9 cellular contexts compared by ENCODE assay signal in genomic region chr21:45543371-45543709, GRCh38. TPM values are rescaled to one million over a fixed set of nuclear protein-coding genes. Genes with fewer than 3 reads are reported as not detected.
DNase-seq lines count a peak whose midpoint lies in the region; ATAC-seq lines count a peak whose summit lies in the region.
"Had no signal": no experiment of that assay in that cellular context is flagged by ENCODE, and none has a peak within 500 bp of the region (broad histone marks: within the 10 kb centered on the region; RNA-seq: fewer than 3 reads in every experiment).

No MANE protein-coding gene starts in this region.

- ATAC-seq in activated T-helper 17 cell treated with anti-CD3 and anti-CD28 coated beads, Interleukin-2, amount 50 U/mL, for 72 hours (replicated peaks) = no peak
- ATAC-seq in left lobe of liver (no peak), HG03432 (IDR thresholded peaks at IDR 0.05; ENCODE audit: unreplicated experiment) (no peak)

- no peaks in the 10 kb centered on the region for H3K4me1 Mint-ChIP-seq in activated T-helper 17 cell treated with anti-CD3 and anti-CD28 coated beads, Interleukin-2, amount 50 U/mL, for 72 hours

- peak; percentile 66 for DNase-seq in activated CD8-positive, alpha-beta memory T cell treated with anti-CD3 and anti-CD28 coated beads for 24 hours
- DNase-seq in activated CD8-positive, alpha-beta memory T cell treated with anti-CD3 and anti-CD28 coated beads, Interleukin-2, amount 50 U/mL, for 4 hours = no peak
- DNase-seq in left lobe of liver (ENCODE audit: low spot score) (peak; percentile 46), substantia nigra (lab: John Stamatoyannopoulos, UW) (peak in 12 of 49 donors; percentile 23 to 65 (median 36)), NCI-H1930 (lab: John Stamatoyannopoulos, UW) (no peak), dermis blood vessel endothelial cell (no peak)
- DNase-seq: SW 1271 had no signal

- H3K4me3 Mint-ChIP-seq in activated T-helper 17 cell treated with anti-CD3 and anti-CD28 coated beads, Interleukin-2, amount 50 U/mL, for 72 hours = peak overlapping the region; percentile 27

- peak overlapping the region; percentile 31 for H3K27ac ChIP-seq in substantia nigra (ENCODE audit: low read depth, low read length, poor library complexity, severe bottlenecking)

- no peaks in the 10 kb centered on the region for H3K27me3 Mint-ChIP-seq in activated T-helper 17 cell treated with anti-CD3 and anti-CD28 coated beads, Interleukin-2, amount 50 U/mL, for 72 hours

- no peaks in the 10 kb centered on the region for H3K9me3 Mint-ChIP-seq in activated T-helper 17 cell treated with anti-CD3 and anti-CD28 coated beads, Interleukin-2, amount 50 U/mL, for 72 hours

- peaks cover 8% of the 10 kb centered on the region for H3K36me3 Mint-ChIP-seq in activated T-helper 17 cell treated with anti-CD3 and anti-CD28 coated beads, Interleukin-2, amount 50 U/mL, for 72 hours (ENCODE audit: low read depth)

- H3K27ac Mint-ChIP-seq in activated T-helper 17 cell treated with anti-CD3 and anti-CD28 coated beads, Interleukin-2, amount 50 U/mL, for 72 hours = peak overlapping the region; percentile 20

RNA-seq across cellular contexts. Expression of gene SLC19A1, which starts 1.1 kb away (rescaled TPM):
- total RNA-seq in activated T-helper 17 cell treated with anti-CD3 and anti-CD28 coated beads, Interleukin-2, amount 50 U/mL, for 72 hours = 10 to 100 TPM; 41.4 to 82.2 TPM
- 13.7 TPM for total RNA-seq in left lobe of liver
- 5.8 and 13.5 TPM in 2 replicates for total RNA-seq in dermis blood vessel endothelial cell

Comparison
In these comparisons a context has a peak if more than half of its experiments do, and no peak if none do; other contexts are left out.
1. DNase-seq: peak in activated CD8-positive, alpha-beta memory T cell treated with anti-CD3 and anti-CD28 coated beads for 24 hours (single experiment) and left lobe of liver (single experiment); none in activated CD8-positive, alpha-beta memory T cell treated with anti-CD3 and anti-CD28 coated beads, Interleukin-2, amount 50 U/mL, for 4 hours (single experiment), NCI-H1930 (0 of 2) and dermis blood vessel endothelial cell (single experiment).